Comparison of ENCODE assay signal across 8 cellular contexts in genomic region chr7:25949672-25950487, GRCh38.
DNase-seq lines count a peak whose midpoint lies in the region; ATAC-seq and TF ChIP-seq lines count a peak whose summit lies in the region.

No MANE protein-coding gene starts in this region.

- H3K9me3 Mint-ChIP-seq in CD4-positive, alpha-beta T cell = no peaks in the 10 kb centered on the region
- peaks cover 1% of the 10 kb centered on the region for H3K9me3 Mint-ChIP-seq in activated naive CD8-positive, alpha-beta T cell treated with anti-CD3 and anti-CD28 coated beads, Interleukin-2, amount 10 ng/mL, durations not matched to agents 7 days and 5 days

- no peaks in the 10 kb centered on the region for H3K27me3 ChIP-seq in CD4-positive, alpha-beta T cell (ENCODE audit: control insufficient read depth, insufficient read depth, low read length)
- no peaks in the 10 kb centered on the region for H3K27me3 ChIP-seq in transverse colon

- peaks cover 30% of the 10 kb centered on the region for H3K4me1 Mint-ChIP-seq in CD4-positive, alpha-beta T cell (ENCODE audit: low read depth)
- H3K4me1 Mint-ChIP-seq in activated naive CD8-positive, alpha-beta T cell treated with anti-CD3 and anti-CD28 coated beads, Interleukin-2, amount 10 ng/mL, durations not matched to agents 7 days and 5 days = peaks cover 16% of the 10 kb centered on the region

- POLR2A ChIA-PET in CD4-positive, alpha-beta T cell (lab: Charles Lee) = interaction anchor here (0.9 to 1.0 kb wide), 2 partner anchors 10 to 54 kb away, joined by 3 read pairs; no protein-coding TSS in a partner anchor
- POLR2A ChIA-PET in HEK293T (lab: Yijun Ruan, JAX) = interaction anchor here (0.6 to 2.5 kb wide), 4 partner anchors 9 to 349 kb away, joined by 3 to 7 read pairs (median 3); no protein-coding TSS in a partner anchor
- POLR2A ChIA-PET in activated naive CD8-positive, alpha-beta T cell treated with anti-CD3 and anti-CD28 coated beads, Interleukin-2, amount 10 ng/mL, durations not matched to agents 7 days and 5 days (lab: Charles Lee) = interaction anchor here (1.1 kb wide), 1 partner anchor 14 kb away, joined by 3 read pairs; no protein-coding TSS in a partner anchor

- no peaks in the 10 kb centered on the region for H3K36me3 ChIP-seq in transverse colon

- WGBS in transverse colon (ENCODE audit: low coverage in 1 of 2), 2 donors = 0 to 18% methylated on average over 1 to 32 of the region's 32 CpGs

- H3K4me3 Mint-ChIP-seq in CD4-positive, alpha-beta T cell = peak overlapping the region; percentile 93
- peak overlapping the region; percentile 85 for H3K4me3 Mint-ChIP-seq in activated naive CD8-positive, alpha-beta T cell treated with anti-CD3 and anti-CD28 coated beads, Interleukin-2, amount 10 ng/mL, durations not matched to agents 7 days and 5 days

- no peak for TF ChIP-seq POLR2A in transverse colon (IDR thresholded peaks at IDR 0.05)

- in situ Hi-C loops in transverse colon (cut with MboI; ENCODE audit: low pct_ligation_motif_present in 1 of 4, low pct_unique_long_range_greater_than_20kb in 1 of 4, low sequenced_read_pairs in 3 of 4) = no loop called here

- peak overlapping the region; percentile 59 to 92 (median 76) for H3K4me3 ChIP-seq in transverse colon

- H3K27ac ChIP-seq in CD4-positive, alpha-beta T cell (ENCODE audit: low read depth, low read length) = no peak overlapping the region
- H3K27ac ChIP-seq in transverse colon = peak overlapping the region; percentile 87 to 93 (median 92)

- no peak for ATAC-seq in CD4-positive, alpha-beta T cell (ENCODE audit: poor library complexity)
- ATAC-seq in activated naive CD8-positive, alpha-beta T cell treated with anti-CD3 and anti-CD28 coated beads, Interleukin-2, amount 10 ng/mL, durations not matched to agents 7 days and 5 days (ENCODE audit: low read depth) = no peak
- ATAC-seq in left lobe of liver = peak; percentile 26
- ATAC-seq in GM19397 (IDR thresholded peaks at IDR 0.05; ENCODE audit: unreplicated experiment) = no peak

- no peak for TF ChIP-seq CTCF in CD4-positive, alpha-beta T cell (IDR thresholded peaks at IDR 0.05)
- TF ChIP-seq CTCF in transverse colon (IDR thresholded peaks at IDR 0.05) = peak in 3 of 5 experiments; percentile 8 to 39 (median 31)

- TF ChIP-seq EP300 in transverse colon (IDR thresholded peaks at IDR 0.05; ENCODE audit: low read depth) = no peak

- H3K4me1 ChIP-seq in transverse colon = peaks cover 9 to 34% (median 22%) of the 10 kb centered on the region in 4 donors

- H3K36me3 Mint-ChIP-seq in CD4-positive, alpha-beta T cell (ENCODE audit: low read depth) = no peaks in the 10 kb centered on the region
- H3K36me3 Mint-ChIP-seq in activated naive CD8-positive, alpha-beta T cell treated with anti-CD3 and anti-CD28 coated beads, Interleukin-2, amount 10 ng/mL, durations not matched to agents 7 days and 5 days = peaks cover 7% of the 10 kb centered on the region

- CTCF ChIA-PET in CD4-positive, alpha-beta T cell (lab: Charles Lee) = interaction anchor here (1.0 kb wide), 2 partner anchors 53 to 1201 kb away, joined by 3 read pairs; no protein-coding TSS in a partner anchor
- CTCF ChIA-PET in HEK293T (lab: Yijun Ruan, JAX) = no interaction called here

- H3K27me3 Mint-ChIP-seq in CD4-positive, alpha-beta T cell = no peaks in the 10 kb centered on the region
- peaks cover 16% of the 10 kb centered on the region for H3K27me3 Mint-ChIP-seq in activated naive CD8-positive, alpha-beta T cell treated with anti-CD3 and anti-CD28 coated beads, Interleukin-2, amount 10 ng/mL, durations not matched to agents 7 days and 5 days

- H3K9me3 ChIP-seq in CD4-positive, alpha-beta T cell (ENCODE audit: control insufficient read depth, low read length) = no peaks in the 10 kb centered on the region
- H3K9me3 ChIP-seq in transverse colon = no peaks in the 10 kb centered on the region

- peak overlapping the region; percentile 50 for H3K27ac Mint-ChIP-seq in CD4-positive, alpha-beta T cell
- H3K27ac Mint-ChIP-seq in activated naive CD8-positive, alpha-beta T cell treated with anti-CD3 and anti-CD28 coated beads, Interleukin-2, amount 10 ng/mL, durations not matched to agents 7 days and 5 days = peak overlapping the region; percentile 18

- DNase-seq in CD4-positive, alpha-beta T cell = peak in 1 of 10 experiments; percentile 1
- DNase-seq in HEK293T (ENCODE audit: extremely low spot score) (peak; percentile 51), left lobe of liver (ENCODE audit: low spot score) (peak; percentile 69), transverse colon (peak; percentile 65), SHP77 (lab: John Stamatoyannopoulos, UW) (no peak), activated gamma-delta T cell treated with Interleukin-2 at 50 U/mL for 16 hours (no peak)
- no peak for DNase-seq in activated naive CD8-positive, alpha-beta T cell treated with anti-CD3 and anti-CD28 coated beads, Interleukin-2, amount 10 ng/mL, durations not matched to agents 7 days and 5 days

- intact Hi-C loops in CD4-positive, alpha-beta T cell (cut with DNase I, micrococcal nuclease) = loop anchor here in 1 of 2 experiments (2.0 to 5.0 kb wide), 9 partner anchors 55 to 1383 kb away; partner anchors contain the start of genes CBX3, HNRNPA2B1 and NFE2L3
- intact Hi-C loops in transverse colon (cut with DNase I; ENCODE audit: low total_unique reads) = no loop called here

TF ChIP-seq in HEK293T, 16 proteins besides CTCF, POLR2A, EP300 and RAD21:
- TF ChIP-seq NFRKB (IDR thresholded peaks at IDR 0.05) (no peak), ZNF384 (IDR thresholded peaks at IDR 0.05) (no peak), SUZ12 (IDR thresholded peaks at IDR 0.05) (no peak), L3MBTL2 (conservative IDR thresholded peaks at IDR 0.05) (0 out of 2 replicates have a peak, but pooled peaks have one; percentile 22), BHLHE40 (IDR thresholded peaks at IDR 0.05; ENCODE audit: borderline replicate concordance) (no peak)
TF ChIP-seq in HEK293T: peak in this region for 1.

Comparison
In these comparisons a context has a peak if more than half of its experiments do, and no peak if none do; other contexts are left out.
1. DNase-seq: peak in HEK293T (single experiment), left lobe of liver (single experiment) and transverse colon (single experiment); none in activated naive CD8-positive, alpha-beta T cell treated with anti-CD3 and anti-CD28 coated beads, Interleukin-2, amount 10 ng/mL, durations not matched to agents 7 days and 5 days (single experiment), SHP77 (0 of 2) and activated gamma-delta T cell treated with Interleukin-2 at 50 U/mL for 16 hours (single experiment).